27 cellular contexts compared by ENCODE assay signal in the genomic region with DNA sequence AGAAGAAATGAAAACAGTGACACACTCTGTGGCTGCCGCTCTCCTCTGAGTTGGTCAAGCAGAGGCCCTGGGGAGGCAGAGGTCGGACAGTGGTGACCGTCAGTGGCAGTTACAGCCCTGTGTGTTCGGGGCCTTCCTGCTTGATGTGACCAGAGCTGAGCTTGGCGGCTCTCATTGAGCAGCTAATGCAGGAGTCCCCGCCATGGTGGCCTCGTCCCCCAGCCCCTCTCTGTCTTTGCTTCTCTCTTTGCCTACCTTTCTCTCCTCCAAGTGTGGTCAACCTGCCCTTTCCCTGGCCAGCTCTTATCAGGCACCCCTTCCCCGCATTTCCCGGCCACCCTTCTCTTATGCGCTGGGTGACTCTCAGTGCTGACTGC.
"Had no signal": no experiment of that assay in that cellular context is flagged by ENCODE, and none has a peak within 500 bp of the region (broad histone marks: within the 10 kb centered on the region; RNA-seq: fewer than 3 reads in every experiment).

No MANE protein-coding gene starts in this region.

- H3K9me3 ChIP-seq: esophagus squamous epithelium, left ventricle myocardium inferior, mucosa of descending colon, right atrium auricular region, testis, vagina had no signal

- H3K36me3 ChIP-seq: esophagus squamous epithelium, left ventricle myocardium inferior, right atrium auricular region, vagina had no signal

- H2AFZ ChIP-seq: parathyroid adenoma had no signal

- H3K4me3 ChIP-seq: esophagus squamous epithelium, left ventricle myocardium inferior, lung, mucosa of descending colon, right atrium auricular region, testis, vagina had no signal

- FAIRE-seq: bronchial epithelial cell, endometrium, islet of Langerhans had no signal

- ATAC-seq: activated CD4-positive, CD25-positive, alpha-beta regulatory T cell treated with anti-CD3 and anti-CD28 coated beads, Interleukin-2, amount 50 U/mL, for 24 hours; activated naive CD8-positive, alpha-beta T cell treated with anti-CD3 and anti-CD28 coated beads, Interleukin-2, amount 50 U/mL, for 24 hours; mucosa of descending colon had no signal

- H3K4me1 ChIP-seq: esophagus squamous epithelium, parathyroid adenoma, testis, vagina had no signal

- H3K79me2 ChIP-seq: parathyroid adenoma had no signal

- H3K27me3 ChIP-seq: esophagus squamous epithelium, right atrium auricular region, testis, vagina had no signal

- H3K27ac ChIP-seq: epithelial cell of prostate, esophagus squamous epithelium, testis, vagina, VCaP had no signal

- H3K9ac ChIP-seq: parathyroid adenoma had no signal

- DNase-seq: activated CD4-positive, alpha-beta memory T cell treated with anti-CD3 and anti-CD28 coated beads for 36 hours; activated CD4-positive, alpha-beta T cell treated with anti-CD3 and anti-CD28 coated beads, Interleukin-2, amount 10 ng/mL, durations not matched to agents 24 days and 14 days; activated CD8-positive, alpha-beta memory T cell treated with anti-CD3 and anti-CD28 coated beads, Interleukin-2, amount 50 U/mL, for 4 hours; activated naive CD8-positive, alpha-beta T cell treated with anti-CD3 and anti-CD28 coated beads, Interleukin-2, amount 50 U/mL, for 24 hours; activated T-cell treated with anti-CD3 and anti-CD28 coated beads, Interleukin-2, amount 50 U/mL, for 1 hour; amygdala; dermis blood vessel endothelial cell; effector CD4-positive, alpha-beta T cell; esophagus squamous epithelium; foreskin melanocyte; left ventricle myocardium inferior; mesendoderm; mucosa of descending colon; stimulated activated CD4-positive, alpha-beta T cell treated with anti-CD3 and anti-CD28 coated beads, Interleukin-2, amount 100 ng/mL, for 48 hours; stimulated activated naive CD4-positive, alpha-beta T cell treated with Interleukin-2 at 50 U/mL for 16 hours; T-helper 1 cell; testis had no signal
